ENCODE assay signal across 1 cellular context in genomic region chr12:57848208-57848607, GRCh38.
TF ChIP-seq lines count a peak whose summit lies in the region.

No MANE protein-coding gene starts in this region.

TF ChIP-seq in IMR-90, 13 proteins besides CTCF, POLR2A, EP300 and RAD21 (continued from another document):
- TF ChIP-seq ELK1 (IDR thresholded peaks at IDR 0.05; ENCODE audit: borderline replicate concordance, low read depth, low read length), result no peak
- no peak for TF ChIP-seq NFE2L2 (IDR thresholded peaks at IDR 0.05; ENCODE audit: low read depth, low read length)
- no peak for TF ChIP-seq FOS (IDR thresholded peaks at IDR 0.05; ENCODE audit: low read depth, low read length)
- TF ChIP-seq MAFK (IDR thresholded peaks at IDR 0.05; ENCODE audit: low read depth, low read length), result no peak
- no peak for TF ChIP-seq RCOR1 (IDR thresholded peaks at IDR 0.05; ENCODE audit: insufficient replicate concordance, low read length)
- no peak for TF ChIP-seq USF2 (IDR thresholded peaks at IDR 0.05; ENCODE audit: low read depth, low read length)
- no peak for TF ChIP-seq MXI1 (IDR thresholded peaks at IDR 0.05; ENCODE audit: borderline replicate concordance, low read depth, low read length)
